26 cellular contexts compared by ENCODE assay signal in genomic region chr6:77397561-77397960, GRCh38.
"Had no signal": no experiment of that assay in that cellular context is flagged by ENCODE, and none has a peak within 500 bp of the region (broad histone marks: within the 10 kb centered on the region; RNA-seq: fewer than 3 reads in every experiment).

No MANE protein-coding gene starts in this region.

- H3K79me2 ChIP-seq: hepatocyte, parathyroid adenoma had no signal

- H3K4me3 ChIP-seq: coronary artery, hepatocyte, left ventricle myocardium inferior, lower lobe of right lung, prostate gland, right lobe of liver, spleen, stomach, thoracic aorta, transverse colon had no signal

- H3K9me3 ChIP-seq: left ventricle myocardium inferior, lower lobe of right lung, prostate gland, right lobe of liver, spleen, stomach, thoracic aorta, transverse colon had no signal

- H2AFZ ChIP-seq: hepatocyte, parathyroid adenoma had no signal

- ATAC-seq: left cardiac atrium; lower lobe of right lung; natural killer cell treated with Interleukin-12 subunit alpha and Interleukin-12 subunit beta and Interleukin-15 and Interleukin-18, amount 100 ng/mL, for 72 hours; right lobe of liver; stimulated activated naive B cell treated with anti-CD40 and anti-IgM and Interleukin-4, amounts not matched to agents 10 μg/mL and 1 μg/mL and 100 μg/mL, for 72 hours had no signal

- H3K27ac ChIP-seq: coronary artery, hepatocyte, left ventricle myocardium inferior, lower lobe of right lung, parathyroid adenoma, prostate gland, right lobe of liver, spleen, stomach, thoracic aorta, transverse colon had no signal

- H3K27me3 ChIP-seq: hepatocyte, right lobe of liver, spleen, stomach, transverse colon had no signal

- H3K4me2 ChIP-seq: hepatocyte had no signal

- H3K9ac ChIP-seq: parathyroid adenoma had no signal

- H3K4me1 ChIP-seq: left ventricle myocardium inferior, lower lobe of right lung, parathyroid adenoma, prostate gland, right lobe of liver, spleen, stomach, transverse colon had no signal

- H3K36me3 ChIP-seq: left ventricle myocardium inferior, lower lobe of right lung, prostate gland, right lobe of liver, spleen, stomach, thoracic aorta, transverse colon had no signal

- DNase-seq: effector CD4-positive, alpha-beta T cell; endodermal cell; foreskin melanocyte; head of caudate nucleus; kidney; left cardiac atrium; left ventricle myocardium inferior; lower lobe of right lung; mesenchymal stem cell; midbrain; retina; right lobe of liver; spleen; stimulated activated CD4-positive, alpha-beta T cell treated with anti-CD3 and anti-CD28 coated beads, Interleukin-15, amount 100 ng/mL, for 24 hours; stimulated activated CD4-positive, alpha-beta T cell treated with anti-CD3 and anti-CD28 coated beads, Interleukin-1b, Interleukin-23, amount 100 ng/mL, for 48 hours; stimulated activated CD4-positive, alpha-beta T cell treated with anti-CD3 and anti-CD28 coated beads, Interleukin-4, amount 100 ng/mL, for 4 hours; stimulated activated naive B cell treated with anti-CD40 and anti-IgM and Interleukin-4, amounts not matched to agents 10 μg/mL and 1 μg/mL and 100 μg/mL, for 72 hours; stomach; substantia nigra; transverse colon had no signal
